17 cellular contexts compared by ENCODE assay signal in the genomic region with DNA sequence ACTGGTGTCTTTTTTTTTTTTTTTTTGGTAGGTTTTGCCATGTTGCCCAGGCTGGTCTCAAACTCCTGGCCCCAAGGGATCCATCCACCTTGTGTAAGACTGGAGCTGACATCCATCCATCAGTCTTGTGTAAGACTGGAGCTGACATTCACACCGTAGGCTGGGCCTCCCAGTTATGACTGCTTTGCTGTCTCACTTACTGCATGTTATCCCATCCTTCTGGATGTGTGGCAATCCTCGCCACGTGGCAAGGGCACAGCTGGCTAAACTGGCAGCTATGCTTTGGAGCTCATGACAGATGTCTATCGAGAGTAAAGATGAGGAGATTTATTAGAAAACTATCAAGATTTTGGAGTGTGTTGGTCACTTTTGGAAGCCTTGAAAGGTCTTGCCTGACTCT.
"Had no signal": no experiment of that assay in that cellular context is flagged by ENCODE, and none has a peak within 500 bp of the region (broad histone marks: within the 10 kb centered on the region; RNA-seq: fewer than 3 reads in every experiment).

No MANE protein-coding gene starts in this region.

- ATAC-seq: activated T-helper 17 cell treated with anti-CD3 and anti-CD28 coated beads, Interleukin-2, amount 50 U/mL, for 72 hours; lower lobe of right lung; T-cell had no signal

- DNase-seq: activated CD4-positive, alpha-beta T cell treated with anti-CD3 and anti-CD28 coated beads, Interleukin-2, amount 50 U/mL, for 48 hours; activated naive CD4-positive, alpha-beta T cell treated with anti-CD3 and anti-CD28 coated beads, Interleukin-2, amount 10 ng/mL, durations not matched to agents 7 days and 5 days; endodermal cell; erythroblast; heart right ventricle; lower lobe of right lung; midbrain; ovary; stimulated activated CD4-positive, alpha-beta T cell treated with anti-CD3 and anti-CD28 coated beads, Interleukin-4, amount 100 ng/mL, for 4 hours; stimulated activated CD8-positive, alpha-beta memory T cell treated with anti-CD3 and anti-CD28 coated beads, Interleukin-4, amount 100 ng/mL, for 48 hours; stimulated activated naive CD4-positive, alpha-beta T cell treated with Interleukin-2 at 50 U/mL for 16 hours; T-cell; trophoblast cell; WERI-Rb-1 had no signal

- H3K36me3 ChIP-seq: heart right ventricle, lower lobe of right lung, ovary, WERI-Rb-1 had no signal

- H3K27me3 ChIP-seq: ovary had no signal

- H3K27ac ChIP-seq: heart right ventricle, lower lobe of right lung, ovary, skin epidermis, WERI-Rb-1 had no signal

- H3K4me3 ChIP-seq: heart right ventricle, lower lobe of right lung, ovary, skin epidermis had no signal

- FAIRE-seq: astrocyte had no signal

- H3K4me1 ChIP-seq: lower lobe of right lung had no signal

- H3K9me3 ChIP-seq: lower lobe of right lung, ovary had no signal
